6 cellular contexts compared by ENCODE assay signal in the genomic region with DNA sequence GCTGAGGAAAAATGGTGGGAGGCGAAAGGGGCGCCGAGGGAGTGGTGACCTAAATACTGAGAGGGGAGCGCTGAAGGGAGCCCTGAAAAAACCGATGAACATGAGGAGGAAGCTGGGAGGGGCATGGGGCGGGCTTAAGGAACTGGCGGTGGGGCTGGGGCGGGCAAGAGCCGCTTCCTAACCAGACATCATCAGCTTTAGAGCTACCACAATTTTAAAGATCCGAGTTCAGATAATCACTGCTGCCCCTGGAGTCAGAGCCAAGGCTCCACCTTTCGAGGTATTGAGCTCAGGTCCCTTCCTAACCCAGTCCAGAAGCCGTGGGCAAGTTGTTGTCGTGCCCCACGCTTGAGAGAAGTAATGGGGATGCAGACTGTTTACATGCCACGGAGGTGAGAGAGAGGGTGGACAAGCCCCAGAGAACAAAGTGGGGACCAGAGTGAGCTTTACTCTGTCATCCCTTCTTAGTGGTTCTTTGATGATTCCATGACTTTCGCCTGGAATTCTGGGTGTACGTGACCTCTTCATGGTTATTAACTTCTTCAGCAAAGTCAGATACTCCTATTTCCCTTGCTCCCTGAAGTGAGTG. TPM values are rescaled to one million over a fixed set of nuclear protein-coding genes. Genes with fewer than 3 reads are reported as not detected.
DNase-seq lines count a peak whose midpoint lies in the region; ATAC-seq and TF ChIP-seq lines count a peak whose summit lies in the region.

No MANE protein-coding gene starts in this region.

- intact Hi-C loops in dorsolateral prefrontal cortex (cut with DNase I), result loop anchor here (1.0 to 5.0 kb wide), 3 partner anchors 10 to 81 kb away; a partner anchor contains a TSS
- intact Hi-C loops in CD14-positive monocyte (cut with micrococcal nuclease), result loop anchor here in 1 of 2 donors (5.0 kb wide), 2 partner anchors 109 to 224 kb away; a partner anchor contains a TSS

- H3K4me3 ChIP-seq in dorsolateral prefrontal cortex (peak overlapping the region; percentile 56 to 100 (median 93)), retinal pigment epithelial cell (ENCODE audit: low read length) (peak overlapping the region; percentile 100)

- peak in 1 of 56 donors; percentile 4 for TF ChIP-seq CTCF in dorsolateral prefrontal cortex (IDR thresholded peaks at IDR 0.05 in 54 of 56, conservative IDR thresholded peaks at IDR 0.05 in 2 of 56; ENCODE audit: low read depth in 1 of 56, partially characterized antibody in 56 of 56)
- TF ChIP-seq CTCF in retinal pigment epithelial cell (conservative IDR thresholded peaks at IDR 0.05; ENCODE audit: low read depth, low read length), result no peak
- TF ChIP-seq CTCF in CD14-positive monocyte (IDR thresholded peaks at IDR 0.05), result no peak

- no peak overlapping the region for H3K4me3 Mint-ChIP-seq in CD14-positive monocyte

- no peak overlapping the region for H3K27ac Mint-ChIP-seq in CD14-positive monocyte

- H3K27ac ChIP-seq in dorsolateral prefrontal cortex, result peak overlapping the region in 55 of 59 donors; percentile 15 to 93 (median 80)

- DNase-seq in dorsolateral prefrontal cortex (no peak), retinal pigment epithelial cell (ENCODE audit: low read depth) (no peak), CD14-positive monocyte (ENCODE audit: low spot score) (no peak)
- no peak for DNase-seq in effector CD4-positive, alpha-beta T cell

- H3K9me3 Mint-ChIP-seq in CD14-positive monocyte, result no peaks in the 10 kb centered on the region

- ATAC-seq in GM19351 (IDR thresholded peaks at IDR 0.05; ENCODE audit: unreplicated experiment) (peak; percentile 28), HG03460 (IDR thresholded peaks at IDR 0.05; ENCODE audit: unreplicated experiment) (peak; percentile 21)

- no peaks in the 10 kb centered on the region for H3K27me3 Mint-ChIP-seq in CD14-positive monocyte (ENCODE audit: low read depth in 3 of 3)

- peaks cover 48 to 55% of the 10 kb centered on the region in 2 donors for H3K36me3 Mint-ChIP-seq in CD14-positive monocyte

- H3K27me3 ChIP-seq in dorsolateral prefrontal cortex, result no peaks in the 10 kb centered on the region

- H3K4me1 Mint-ChIP-seq in CD14-positive monocyte, result peaks cover 23% of the 10 kb centered on the region

RNA-seq across cellular contexts. Expression of a gene that starts 0.4 kb away (rescaled TPM):
- 10 to 100 TPM in 89 of 120 experiments, 1 to 10 TPM in 31; 5.9 to 21.8 (median 11.6) TPM for total RNA-seq in dorsolateral prefrontal cortex
- 100 to 1,000 TPM; 137 to 140 TPM for polyA plus RNA-seq in CD14-positive monocyte

RNA-seq across cellular contexts. Expression of a gene that starts 0.7 kb away (rescaled TPM):
- 10 to 100 TPM; 26.4 to 54.1 (median 39.1) TPM for total RNA-seq in dorsolateral prefrontal cortex
- 100 to 1,000 TPM in 1 of 2 donors, 10 to 100 TPM in 1; 98.6 to 139 TPM for polyA plus RNA-seq in CD14-positive monocyte

RNA-seq across cellular contexts. Expression of a gene that starts 11.2 kb away (rescaled TPM):
- total RNA-seq in dorsolateral prefrontal cortex, result 10 to 100 TPM; 16.1 to 31.4 (median 24.8) TPM
- polyA plus RNA-seq in CD14-positive monocyte, result 10 to 100 TPM; 24.2 to 26.2 TPM

RNA-seq across cellular contexts. Expression of a gene that starts 24.5 kb away (rescaled TPM):
- 1 to 10 TPM in 9 of 120 experiments, under 1 TPM in 32, not detected in 79; 0.14 to 4.6 (median 0.50) TPM for total RNA-seq in dorsolateral prefrontal cortex
- 1 to 10 TPM in 1 of 2 donors, under 1 TPM in 1; 0.81 to 1.0 TPM for polyA plus RNA-seq in CD14-positive monocyte
